Comparison of ENCODE assay signal across 8 cellular contexts in genomic region chr4:56907009-56907408, GRCh38. TPM values are rescaled to one million over a fixed set of nuclear protein-coding genes. Genes with fewer than 3 reads are reported as not detected.
DNase-seq lines count a peak whose midpoint lies in the region; ATAC-seq, FAIRE-seq and TF ChIP-seq lines count a peak whose summit lies in the region.

No MANE protein-coding gene starts in this region.

- ATAC-seq in SK-N-SH treated with all-trans-retinoic acid at 6 μM for 48 hours, result no peak
- ATAC-seq in activated naive CD8-positive, alpha-beta T cell treated with anti-CD3 and anti-CD28 coated beads, Interleukin-2, amount 10 ng/mL, durations not matched to agents 7 days and 5 days (ENCODE audit: low read depth), result no peak
- ATAC-seq in HepG2, result peak; percentile 5; the same call in 2 of the 3 replicates
- no peak for ATAC-seq in HG02970 (IDR thresholded peaks at IDR 0.05; ENCODE audit: low FRiP score, unreplicated experiment)

- H3K27ac Mint-ChIP-seq in activated naive CD8-positive, alpha-beta T cell treated with anti-CD3 and anti-CD28 coated beads, Interleukin-2, amount 10 ng/mL, durations not matched to agents 7 days and 5 days, result peak overlapping the region; percentile 78

- no peaks in the 10 kb centered on the region for H3K27me3 ChIP-seq in SK-N-SH (ENCODE audit: insufficient read depth)
- H3K27me3 ChIP-seq in HepG2 (ENCODE audit: control insufficient read depth in 1 of 2, insufficient read depth in 2 of 2, low read length in 2 of 2), result peaks cover 0 to 12% of the 10 kb centered on the region in 2 experiments; a peak in 1 of 5 replicates
- no peaks in the 10 kb centered on the region for H3K27me3 ChIP-seq in thymus (ENCODE audit: control insufficient read depth, insufficient read depth)

- TF ChIP-seq EP300 in SK-N-SH (IDR thresholded peaks at IDR 0.05; ENCODE audit: borderline replicate concordance in 1 of 2, low read depth in 1 of 2, low read length in 1 of 2), result no peak
- TF ChIP-seq EP300 in HepG2 (IDR thresholded peaks at IDR 0.05; ENCODE audit: low read depth in 2 of 2, low read length in 2 of 2), result no peak
- no peak for TF ChIP-seq EP300 in HepG2 (CRISPR knock-in tag; IDR thresholded peaks at IDR 0.05; ENCODE audit: borderline replicate concordance)

- H3K9me2 ChIP-seq in SK-N-SH, result no peaks in the 10 kb centered on the region

- POLR2A ChIA-PET in SK-N-SH (lab: Yijun Ruan, JAX) (interaction anchor here (1.4 kb wide), 1 partner anchor 72 kb away, joined by 3 read pairs; the partner anchor contains the start of gene POLR2B), HepG2 (lab: Yijun Ruan, JAX) (interaction anchor here (1.0 to 4.1 kb wide), 2 partner anchors 12 to 71 kb away, joined by 3 to 49 read pairs; partner anchors contain the start of genes NOA1 and POLR2B)
- POLR2A ChIA-PET in activated naive CD8-positive, alpha-beta T cell treated with anti-CD3 and anti-CD28 coated beads, Interleukin-2, amount 10 ng/mL, durations not matched to agents 7 days and 5 days (lab: Charles Lee), result interaction anchor here (0.6 to 5.2 kb wide), 8 partner anchors 70 to 1361 kb away, joined by 3 to 107 read pairs (median 4); partner anchors contain the start of genes AASDH, NOA1, PAICS and POLR2B

- no peak for TF ChIP-seq RAD21 in SK-N-SH (IDR thresholded peaks at IDR 0.05; ENCODE audit: low read length)
- no peak for TF ChIP-seq RAD21 in HepG2 (CRISPR knock-in tag; IDR thresholded peaks at IDR 0.05)

- H3K36me3 ChIP-seq in SK-N-SH (replicated peaks in 1 of 2; ENCODE audit: control insufficient read depth in 1 of 2, insufficient read depth in 2 of 2, low read length in 1 of 2) (peaks cover 4 to 9% of the 10 kb centered on the region in 2 experiments), HepG2 (replicated peaks in 1 of 2; ENCODE audit: control insufficient read depth in 1 of 2, insufficient read depth in 2 of 2, low read length in 2 of 2) (peaks cover 2 to 3% of the 10 kb centered on the region in 2 experiments; a peak in 2 of 5 replicates), thymus (ENCODE audit: control insufficient read depth, insufficient read depth) (peaks cover 8% of the 10 kb centered on the region)

- peaks cover 9% of the 10 kb centered on the region for H3F3A ChIP-seq in SK-N-SH (replicated peaks; ENCODE audit: insufficient read depth)

- H3K4me3 ChIP-seq in SK-N-SH (ENCODE audit: low read depth in 2 of 2, low read length in 1 of 2), result peak overlapping the region; percentile 88 to 90; a peak in 3 of 4 replicates
- H3K4me3 ChIP-seq in HepG2 (replicated peaks in 1 of 3; ENCODE audit: insufficient read depth in 1 of 3, low read depth in 2 of 3, low read length in 3 of 3), result peak overlapping the region; percentile 69 to 99 (median 94)
- H3K4me3 ChIP-seq in thymus (ENCODE audit: low read length), result peak overlapping the region; percentile 98

- H3K27ac ChIP-seq in SK-N-SH (ENCODE audit: low read depth in 2 of 2, low read length in 1 of 2) (no peak overlapping the region), HepG2 (ENCODE audit: extremely low read length, insufficient read depth, low read length) (no peak overlapping the region), thymus (ENCODE audit: low read depth) (no peak overlapping the region)

- WGBS in SK-N-SH (ENCODE audit: low lambda C conversion rate), result 64% methylated on average over 14 of the region's 14 CpGs
- WGBS in HepG2 (ENCODE audit: low lambda C conversion rate), result 3% methylated on average over 14 of the region's 14 CpGs
- 36% methylated on average over 14 of the region's 14 CpGs for WGBS in thymus

- peaks cover 26% of the 10 kb centered on the region for H4K20me1 ChIP-seq in SK-N-SH (ENCODE audit: insufficient read depth)
- H4K20me1 ChIP-seq in HepG2 (ENCODE audit: insufficient read depth, low read length), result no peaks in the 10 kb centered on the region

- peaks cover 3% of the 10 kb centered on the region for H3K27me3 Mint-ChIP-seq in activated naive CD8-positive, alpha-beta T cell treated with anti-CD3 and anti-CD28 coated beads, Interleukin-2, amount 10 ng/mL, durations not matched to agents 7 days and 5 days

- BruUV-seq in HepG2 (replicated peaks; lab: Mats Ljungman, UMichigan), result no TSS peak

- H3K9me3 Mint-ChIP-seq in activated naive CD8-positive, alpha-beta T cell treated with anti-CD3 and anti-CD28 coated beads, Interleukin-2, amount 10 ng/mL, durations not matched to agents 7 days and 5 days, result no peaks in the 10 kb centered on the region

- FAIRE-seq in HepG2 (lab: Jason Lieb, UNC), result no peak

- peak overlapping the region; percentile 94 for H2AFZ ChIP-seq in SK-N-SH (ENCODE audit: low read depth)
- peak overlapping the region; percentile 42 for H2AFZ ChIP-seq in HepG2 (ENCODE audit: low read length)

- CTCF ChIA-PET in SK-N-SH (lab: Yijun Ruan, JAX) (interaction anchor here (1.4 kb wide), 1 partner anchor 69 kb away, joined by 4 read pairs; no protein-coding TSS in a partner anchor), HepG2 (lab: Yijun Ruan, JAX; ENCODE audit: low intra/inter-chr PET ratio, low total read pairs) (no interaction called here)

- H3K4me1 Mint-ChIP-seq in activated naive CD8-positive, alpha-beta T cell treated with anti-CD3 and anti-CD28 coated beads, Interleukin-2, amount 10 ng/mL, durations not matched to agents 7 days and 5 days, result peaks cover 35% of the 10 kb centered on the region

- H3K9me3 ChIP-seq in SK-N-SH (no peaks in the 10 kb centered on the region), HepG2 (ENCODE audit: low read length) (no peaks in the 10 kb centered on the region), thymus (ENCODE audit: control insufficient read depth) (no peaks in the 10 kb centered on the region)

- intact Hi-C loops in HepG2 (cut with micrococcal nuclease; ENCODE audit: unreplicated experiment), result loop anchor here (5.0 kb wide), 1 partner anchor 470 kb away; the partner anchor contains the start of genes PAICS and PPAT

- no peak for TF ChIP-seq POLR2A in HepG2 (IDR thresholded peaks at IDR 0.05; ENCODE audit: insufficient read depth in 1 of 2, low read depth in 2 of 2, low read length in 2 of 2)

- DNase-seq in SK-N-SH, result peak; percentile 22
- peak; percentile 32 for DNase-seq in activated naive CD8-positive, alpha-beta T cell treated with anti-CD3 and anti-CD28 coated beads, Interleukin-2, amount 10 ng/mL, durations not matched to agents 7 days and 5 days
- DNase-seq in HepG2 (ENCODE audit: low spot score), result no peak
- no peak for DNase-seq in KBM-7
- no peak for DNase-seq in NCI-H82 (lab: John Stamatoyannopoulos, UW)

- H3K4me1 ChIP-seq in SK-N-SH (ENCODE audit: control insufficient read depth in 1 of 2, insufficient read depth in 2 of 2, low read depth in 1 of 2, low read length in 1 of 2), result peaks cover 0 to 11% of the 10 kb centered on the region in 2 experiments; a peak in 2 of 4 replicates
- H3K4me1 ChIP-seq in HepG2 (ENCODE audit: insufficient read depth, low read length), result peaks cover 28% of the 10 kb centered on the region
- peaks cover 19% of the 10 kb centered on the region for H3K4me1 ChIP-seq in thymus (ENCODE audit: control insufficient read depth, insufficient read depth, low read length)

- H3K9ac ChIP-seq in SK-N-SH (peak overlapping the region; percentile 26; the same call in 1 of the 2 replicates), HepG2 (ENCODE audit: insufficient read depth, low read depth, low read length) (peak overlapping the region; percentile 17; the same call in 1 of the 2 replicates)

- in situ Hi-C loops in HepG2 (cut with HindIII; ENCODE audit: extremely low pct_ligation_motif_present, low pct_unique_long_range_greater_than_20kb), result no loop called here
- in situ Hi-C loops in KBM-7 (cut with MboI; ENCODE audit: low pct_unique_long_range_greater_than_20kb, low sequenced_read_pairs), result no loop called here

- TF ChIP-seq CTCF in SK-N-SH (IDR thresholded peaks at IDR 0.05), result no peak
- no peak for TF ChIP-seq CTCF in HepG2 (CRISPR knock-in tag; IDR thresholded peaks at IDR 0.05)

- H3K4me3 Mint-ChIP-seq in activated naive CD8-positive, alpha-beta T cell treated with anti-CD3 and anti-CD28 coated beads, Interleukin-2, amount 10 ng/mL, durations not matched to agents 7 days and 5 days, result peak overlapping the region; percentile 84

- peaks cover 10% of the 10 kb centered on the region for H3K36me3 Mint-ChIP-seq in activated naive CD8-positive, alpha-beta T cell treated with anti-CD3 and anti-CD28 coated beads, Interleukin-2, amount 10 ng/mL, durations not matched to agents 7 days and 5 days

- H3K79me2 ChIP-seq in SK-N-SH (ENCODE audit: insufficient read depth) (peaks cover 33% of the 10 kb centered on the region), HepG2 (ENCODE audit: insufficient read depth, low read length) (peaks cover 32% of the 10 kb centered on the region)

- peak overlapping the region; percentile 76 for H3K4me2 ChIP-seq in SK-N-SH
- peak overlapping the region; percentile 89 for H3K4me2 ChIP-seq in HepG2 (ENCODE audit: low read depth, low read length)

RNA-seq across cellular contexts. Expression of gene REST, which starts 0.7 kb away (rescaled TPM):
- 6.0 and 7.9 TPM in 2 replicates for polyA plus RNA-seq in SK-N-SH (2012; rRNA removed)
- 8.6 and 9.5 TPM in 2 replicates for polyA plus RNA-seq in SK-N-SH (2012; cell fraction: cytosol; rRNA removed)
- 3.3 and 7.6 TPM in 2 replicates for polyA plus RNA-seq in SK-N-SH (2012; cell fraction: nucleus; rRNA removed)
- total RNA-seq in activated naive CD8-positive, alpha-beta T cell treated with anti-CD3 and anti-CD28 coated beads, Interleukin-2, amount 10 ng/mL, durations not matched to agents 7 days and 5 days, result 10 to 100 TPM; 52.2 to 56.7 TPM
- total RNA-seq in HepG2 (2016; rRNA removed; fragmentation: Illumina TruSeq; extraction: Trizol), result 22.4 and 30.4 TPM in 2 replicates
- total RNA-seq in HepG2 (2016; cell fraction: cytosol; rRNA removed; fragmentation: Illumina TruSeq; extraction: Trizol; ENCODE audit: low read depth), result 1.3 and 2.2 TPM in 2 replicates
- total RNA-seq in HepG2 (2016; cell fraction: insoluble cytoplasmic fraction; rRNA removed; fragmentation: Illumina TruSeq; extraction: Trizol), result 21.3 and 29.2 TPM in 2 replicates
- 7.4 TPM in 2 replicates for total RNA-seq in HepG2 (2016; cell fraction: membrane; rRNA removed; fragmentation: Illumina TruSeq; extraction: Trizol)
- 26.3 and 27.1 TPM in 2 replicates for total RNA-seq in HepG2 (2016; cell fraction: nucleus; rRNA removed; fragmentation: Illumina TruSeq; extraction: Trizol)
- 9.4 and 12.7 TPM in 2 replicates for polyA plus RNA-seq in HepG2 (2011; rRNA removed)
- polyA plus RNA-seq in HepG2 (2011; cell fraction: cytosol; rRNA removed), result 4.1 and 6.6 TPM in 2 replicates
- 7.0 and 8.7 TPM in 2 replicates for polyA plus RNA-seq in HepG2 (2011; cell fraction: nucleus; rRNA removed)
- 6.7 and 7.0 TPM in 2 replicates for polyA plus RNA-seq in HepG2 (2012)
- 0.28 and 0.45 TPM in 2 replicates for polyA plus RNA-seq in HepG2 (2016; cell fraction: cytosol; fragmentation: Illumina TruSeq; extraction: Trizol; ENCODE audit: low read depth)
- polyA plus RNA-seq in HepG2 (2016; cell fraction: insoluble cytoplasmic fraction; fragmentation: Illumina TruSeq; extraction: Trizol; ENCODE audit: low read depth), result 15.0 and 16.0 TPM in 2 replicates
- 1.6 and 2.1 TPM in 2 replicates for polyA plus RNA-seq in HepG2 (2016; cell fraction: membrane; fragmentation: Illumina TruSeq; extraction: Trizol; ENCODE audit: low read depth)
- polyA plus RNA-seq in HepG2 (2016; cell fraction: nucleus; fragmentation: Illumina TruSeq; extraction: Trizol; ENCODE audit: insufficient read depth, low read depth), result 13.9 and 14.9 TPM in 2 replicates
- 40.5 and 55.7 TPM in 2 replicates for polyA minus RNA-seq in HepG2 (2011; rRNA and poly(A)+ RNA removed; ENCODE audit: low replicate concordance)
- 19.3 and 26.7 TPM in 2 replicates for polyA minus RNA-seq in HepG2 (2011; cell fraction: cytosol; rRNA and poly(A)+ RNA removed)
- 40.7 and 46.9 TPM in 2 replicates for polyA minus RNA-seq in HepG2 (2011; cell fraction: nucleus; rRNA and poly(A)+ RNA removed)
- 12.4 TPM for polyA plus RNA-seq in thymus

Comparison
In these comparisons a context has a peak if more than half of its experiments do, and no peak if none do; other contexts are left out.
1. DNase-seq: peak in SK-N-SH (single experiment) and activated naive CD8-positive, alpha-beta T cell treated with anti-CD3 and anti-CD28 coated beads, Interleukin-2, amount 10 ng/mL, durations not matched to agents 7 days and 5 days (single experiment); none in HepG2 (single experiment), KBM-7 (single experiment) and NCI-H82 (single experiment).
2. Peak in every context shown above with its lines, with median percentiles within 50 percentile points of each other: H3K4me3 ChIP-seq.